ENCODE assay signal across 10 cellular contexts in genomic region chr5:174751154-174751990, GRCh38. TPM values are rescaled to one million over a fixed set of nuclear protein-coding genes. Genes with fewer than 3 reads are reported as not detected.
A peak's percentile ranks its signal among the peaks of the same experiment; 100 is the strongest.
DNase-seq lines count a peak whose midpoint lies in the region; ATAC-seq and TF ChIP-seq lines count a peak whose summit lies in the region.
"Had no signal": no experiment of that assay in that cellular context is flagged by ENCODE, and none has a peak within 500 bp of the region (broad histone marks: within the 10 kb centered on the region; RNA-seq: fewer than 3 reads in every experiment).

No MANE protein-coding gene starts in this region.

- intact Hi-C loops in spleen (cut with DNase I; ENCODE audit: low total_unique reads): no loop called here

- peaks cover 74% of the 10 kb centered on the region for H3K27me3 ChIP-seq in iPS-15b (ENCODE audit: control insufficient read depth, insufficient read depth, low read length)
- H3K27me3 ChIP-seq in spleen (replicated peaks in 1 of 7): peaks cover 0 to 84% (median 28%) of the 10 kb centered on the region in 7 donors

- H3K9me3 ChIP-seq in iPS-15b (ENCODE audit: control insufficient read depth, insufficient read depth, low read length): no peaks in the 10 kb centered on the region
- H3K9me3 ChIP-seq in spleen: no peaks in the 10 kb centered on the region

- H3K4me1 ChIP-seq in iPS-15b (ENCODE audit: control insufficient read depth, insufficient read depth, low read length) (no peaks in the 10 kb centered on the region), spleen (peaks cover 0 to 11% (median 4%) of the 10 kb centered on the region in 6 donors)

- H3K4me3 ChIP-seq in WI38 (ENCODE audit: low read depth, low read length): peak overlapping the region; percentile 65
- peak overlapping the region; percentile 63 for H3K4me3 ChIP-seq in iPS-15b (ENCODE audit: low read depth, low read length)
- peak overlapping the region in 6 of 8 donors; percentile 3 to 50 (median 14) for H3K4me3 ChIP-seq in spleen

- DNase-seq in DMS 273 (lab: John Stamatoyannopoulos, UW; ENCODE audit: unreplicated experiment): peak; percentile 45
- DNase-seq in DMS 273 treated with DMSO at 0.1 percent for 48 hours (lab: John Stamatoyannopoulos, UW): no peak
- DNase-seq in spleen: no peak
- DNase-seq in RPMI8226: no peak
- DNase-seq: T1000 had no signal

- H3K9ac ChIP-seq in iPS-15b (ENCODE audit: low read depth, low read length): peak overlapping the region; percentile 24

- ATAC-seq in HG03354 (IDR thresholded peaks at IDR 0.05; ENCODE audit: poor library complexity, severe bottlenecking, unreplicated experiment): no peak
- no peak for ATAC-seq in GM19328 (IDR thresholded peaks at IDR 0.05; ENCODE audit: unreplicated experiment)

- WGBS in spleen, 5 donors: 2 to 7% (median 3%) methylated on average over 43 to 89 of the region's 89 CpGs

- no peak for TF ChIP-seq POLR2A in spleen (IDR thresholded peaks at IDR 0.05)

- no peak overlapping the region for H3K27ac ChIP-seq in spleen
- H3K27ac ChIP-seq: 22Rv1 had no signal

- H3K36me3 ChIP-seq in iPS-15b (ENCODE audit: control insufficient read depth, insufficient read depth, low read length) (no peaks in the 10 kb centered on the region), spleen (no peaks in the 10 kb centered on the region)

- no peak for TF ChIP-seq CTCF in WI38 (IDR thresholded peaks at IDR 0.05; ENCODE audit: low read depth, low read length)
- TF ChIP-seq CTCF in spleen (IDR thresholded peaks at IDR 0.05 in 8 of 11, conservative IDR thresholded peaks at IDR 0.05 in 3 of 11): no peak

RNA-seq across cellular contexts. Expression of gene MSX2, which starts 27.0 kb away (rescaled TPM):
- total RNA-seq in spleen: 1 to 10 TPM in 3 of 7 donors, under 1 TPM in 4; 0.19 to 3.2 (median 0.67) TPM
- polyA plus RNA-seq in spleen: under 1 TPM; 0.11 to 0.38 (median 0.17) TPM

Comparison
In these comparisons a context has a peak if more than half of its experiments do, and no peak if none do; other contexts are left out.
1. H3K4me3 ChIP-seq: peak in every context shown above with its lines; median percentile 65 in WI38; 63 in iPS-15b; 14 in spleen.